Comparison of ENCODE assay signal across 8 cellular contexts in genomic region chr9:36191696-36192095, GRCh38. TPM values are rescaled to one million over a fixed set of nuclear protein-coding genes. Genes with fewer than 3 reads are reported as not detected.
DNase-seq lines count a peak whose midpoint lies in the region; ATAC-seq and TF ChIP-seq lines count a peak whose summit lies in the region.

No MANE protein-coding gene starts in this region.

- H3K79me2 ChIP-seq in ACC112 (ENCODE audit: control insufficient read depth, insufficient read depth, low read length, unreplicated experiment) = peaks cover 52% of the 10 kb centered on the region

- H3K9me3 ChIP-seq in HUES64 (ENCODE audit: insufficient read depth, low read depth, low read length) = no peaks in the 10 kb centered on the region
- H3K9me3 ChIP-seq in mucosa of descending colon = no peaks in the 10 kb centered on the region

- DNase-seq in brain microvascular endothelial cell = no peak
- DNase-seq in mucosa of descending colon = no peak
- no peak for DNase-seq in NCI-H2227 (lab: John Stamatoyannopoulos, UW; ENCODE audit: unreplicated experiment)
- DNase-seq in activated CD4-positive, alpha-beta T cell treated with anti-CD3 and anti-CD28 coated beads, Interleukin-2, amount 50 U/mL, for 4 hours = no peak

- H3K36me3 ChIP-seq in ACC112 (ENCODE audit: insufficient read depth, low read length) (0 out of 2 replicates have a peak, but pooled peaks cover 7% of the 10 kb centered on the region), HUES64 (ENCODE audit: insufficient read depth, low read length) (peaks cover 25% of the 10 kb centered on the region), brain microvascular endothelial cell (replicated peaks) (peaks cover 5% of the 10 kb centered on the region), mucosa of descending colon (ENCODE audit: low read depth) (no peaks in the 10 kb centered on the region)

- WGBS in HUES64 = 5% methylated on average over 7 of the region's 7 CpGs

- H2AFZ ChIP-seq in ACC112 (ENCODE audit: low read length, unreplicated experiment) = no peak overlapping the region

- ATAC-seq in mucosa of descending colon = no peak
- no peak for ATAC-seq in GM19395 (IDR thresholded peaks at IDR 0.05; ENCODE audit: unreplicated experiment)
- no peak for ATAC-seq in HG03457 (IDR thresholded peaks at IDR 0.05; ENCODE audit: unreplicated experiment)

- H3K4me3 ChIP-seq in ACC112 (ENCODE audit: low read depth, low read length) (peak overlapping the region; percentile 95), HUES64 (ENCODE audit: low read length) (peak overlapping the region; percentile 93), brain microvascular endothelial cell (ENCODE audit: low read depth, low read length) (peak overlapping the region; percentile 91), mucosa of descending colon (peak overlapping the region; percentile 97)

- intact Hi-C loops in mucosa of descending colon (cut with DNase I, micrococcal nuclease) = no loop called here

- peaks cover 40% of the 10 kb centered on the region for H3K4me1 ChIP-seq in ACC112 (ENCODE audit: control insufficient read depth, insufficient read depth, low read length, unreplicated experiment)
- peaks cover 18% of the 10 kb centered on the region; the same call in 1 of the 2 replicates for H3K4me1 ChIP-seq in HUES64 (ENCODE audit: insufficient read depth, low read length)
- peaks cover 28% of the 10 kb centered on the region for H3K4me1 ChIP-seq in mucosa of descending colon (ENCODE audit: low read depth)

- H3K27me3 ChIP-seq in ACC112 (ENCODE audit: insufficient read depth, low read length) = no peaks in the 10 kb centered on the region
- no peaks in the 10 kb centered on the region for H3K27me3 ChIP-seq in HUES64 (ENCODE audit: insufficient read depth, low read length)
- no peaks in the 10 kb centered on the region for H3K27me3 ChIP-seq in brain microvascular endothelial cell (replicated peaks)

- H3K27ac ChIP-seq in ACC112 (ENCODE audit: low read depth, low read length) (peak overlapping the region; percentile 75; the same call in 1 of the 2 replicates), HUES64 (ENCODE audit: low read depth, low read length) (0 out of 2 replicates have a peak overlapping the region, but pooled peaks have one; percentile 78), brain microvascular endothelial cell (peak overlapping the region; percentile 92)

- peak overlapping the region; percentile 88 for H3K9ac ChIP-seq in HUES64 (ENCODE audit: low read depth, low read length)

- TF ChIP-seq CTCF in brain microvascular endothelial cell (IDR thresholded peaks at IDR 0.05; ENCODE audit: low read depth, low read length, missing control alignments) (no peak), mucosa of descending colon (IDR thresholded peaks at IDR 0.05) (no peak)

- in situ Hi-C loops in brain microvascular endothelial cell (cut with HindIII; ENCODE audit: low pct_ligation_motif_present, low sequenced_read_pairs) = no loop called here

RNA-seq across cellular contexts. Expression of gene CLTA, which starts 1.0 kb away (rescaled TPM):
- 246 TPM for polyA plus RNA-seq in HUES64 (2013, experiment 1 of 2)
- 242 TPM for polyA plus RNA-seq in HUES64 (2013, experiment 2 of 2)
- 100 to 1,000 TPM; 165 to 206 (median 174) TPM for total RNA-seq in mucosa of descending colon

RNA-seq across cellular contexts. Expression of gene CCIN, which starts 22.5 kb away (rescaled TPM):
- 0.30 TPM for polyA plus RNA-seq in HUES64 (2013, experiment 1 of 2)
- not detected for polyA plus RNA-seq in HUES64 (2013, experiment 2 of 2)
- under 1 TPM in 1 of 3 donors, not detected in 2; 0.25 TPM for total RNA-seq in mucosa of descending colon

RNA-seq across cellular contexts. Expression of gene GLIPR2, which starts 55.2 kb away (rescaled TPM):
- polyA plus RNA-seq in HUES64 (2013, experiment 1 of 2) = 13.3 TPM
- polyA plus RNA-seq in HUES64 (2013, experiment 2 of 2) = 16.5 TPM
- 10 to 100 TPM; 28.1 to 58.4 (median 37.5) TPM for total RNA-seq in mucosa of descending colon
